Comparison of ENCODE assay signal across 37 cellular contexts in the genomic region with DNA sequence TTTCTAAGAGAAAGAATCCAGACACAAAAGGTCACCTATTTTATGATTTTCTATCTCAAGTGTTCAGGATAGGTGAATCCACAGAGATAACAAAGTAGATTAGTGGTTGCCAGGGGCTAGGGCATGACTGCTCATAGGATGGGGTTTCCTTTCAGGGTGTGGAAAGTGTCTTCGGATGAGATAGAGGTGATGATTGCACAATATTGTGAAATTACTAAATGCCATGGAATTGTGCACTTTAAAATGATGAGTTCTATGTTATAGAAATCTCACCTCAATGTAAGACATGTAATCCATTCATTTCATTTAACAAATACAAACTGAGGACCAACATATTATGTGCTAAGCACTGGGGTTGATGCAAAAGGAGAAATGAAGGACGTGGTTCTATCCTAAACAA.
DNase-seq lines count a peak whose midpoint lies in the region; ATAC-seq, FAIRE-seq and TF ChIP-seq lines count a peak whose summit lies in the region.
"Had no signal": no experiment of that assay in that cellular context is flagged by ENCODE, and none has a peak within 500 bp of the region (broad histone marks: within the 10 kb centered on the region; RNA-seq: fewer than 3 reads in every experiment).

No MANE protein-coding gene starts in this region.

- no peak overlapping the region for H3K4me2 ChIP-seq in HepG2 (ENCODE audit: low read depth, low read length)
- no peak overlapping the region for H3K4me2 ChIP-seq in IMR-90 (ENCODE audit: low read depth, low read length)
- H3K4me2 ChIP-seq in K562 (ENCODE audit: insufficient read depth, low read length) = no peak overlapping the region
- H3K4me2 ChIP-seq in H1 (ENCODE audit: insufficient read depth in 1 of 2, low read depth in 2 of 2, low read length in 2 of 2) = no peak overlapping the region
- H3K4me2 ChIP-seq in SK-N-SH = no peak overlapping the region
- H3K4me2 ChIP-seq: A549; BLaER1; BLaER1 treated with 17β-estradiol and CSF1 and Interleukin-3, amounts not matched to agents 10 nM and 100 nM had no signal

- H3K9me3 ChIP-seq in HepG2 (ENCODE audit: low read length) = peaks cover 28% of the 10 kb centered on the region
- H3K9me3 ChIP-seq in right lobe of liver = peaks cover 0 to 1% (median 0%) of the 10 kb centered on the region in 4 donors
- H3K9me3 ChIP-seq in IMR-90 (ENCODE audit: control insufficient read depth, insufficient read depth, low read length) = peaks cover 5% of the 10 kb centered on the region
- 0 out of 2 replicates have a peak, but pooled peaks cover 2% of the 10 kb centered on the region for H3K9me3 ChIP-seq in K562 (replicated peaks; ENCODE audit: control insufficient read depth, insufficient read depth, low read depth, low read length)
- peaks cover 11 to 15% of the 10 kb centered on the region in 2 experiments for H3K9me3 ChIP-seq in H1 (ENCODE audit: insufficient read depth in 2 of 2, low read depth in 1 of 2, low read length in 1 of 2)
- H3K9me3 ChIP-seq in SK-N-SH = peaks cover 13% of the 10 kb centered on the region; the same call in 1 of the 2 replicates
- H3K9me3 ChIP-seq: A549, Caco-2 had no signal

- TF ChIP-seq POLR2A in HepG2 (IDR thresholded peaks at IDR 0.05; ENCODE audit: insufficient read depth in 1 of 2, low read depth in 2 of 2, low read length in 2 of 2) = no peak
- TF ChIP-seq POLR2A in right lobe of liver (IDR thresholded peaks at IDR 0.05) = no peak
- TF ChIP-seq POLR2A in IMR-90 (IDR thresholded peaks at IDR 0.05; ENCODE audit: low read depth, low read length) = no peak
- no peak for TF ChIP-seq POLR2A in K562 (conservative IDR thresholded peaks at IDR 0.05)
- TF ChIP-seq POLR2A in H1 (IDR thresholded peaks at IDR 0.05; ENCODE audit: control extremely low read depth in 1 of 2, low read depth in 2 of 2, low read length in 2 of 2) = no peak

- H3K9me1 ChIP-seq in IMR-90 (ENCODE audit: insufficient read depth, low read length) (no peaks in the 10 kb centered on the region), K562 (ENCODE audit: control insufficient read depth, insufficient read depth, low read length) (no peaks in the 10 kb centered on the region)

- H2AFZ ChIP-seq in HepG2 (ENCODE audit: low read length) = no peak overlapping the region
- no peak overlapping the region for H2AFZ ChIP-seq in IMR-90 (replicated peaks; ENCODE audit: low read length, poor library complexity)
- no peak overlapping the region for H2AFZ ChIP-seq in K562 (ENCODE audit: low read depth, low read length)
- H2AFZ ChIP-seq in H1 (ENCODE audit: low read length) = no peak overlapping the region
- H2AFZ ChIP-seq in SK-N-SH (ENCODE audit: low read depth) = no peak overlapping the region

- no peak for TF ChIP-seq CTCF in HepG2 (CRISPR knock-in tag; IDR thresholded peaks at IDR 0.05)
- no peak for TF ChIP-seq CTCF in right lobe of liver (IDR thresholded peaks at IDR 0.05)
- no peak for TF ChIP-seq CTCF in IMR-90 (conservative IDR thresholded peaks at IDR 0.05; ENCODE audit: low read depth, low read length)
- no peak for TF ChIP-seq CTCF in K562 (IDR thresholded peaks at IDR 0.05 in 2 of 3, conservative IDR thresholded peaks at IDR 0.05 in 1 of 3; ENCODE audit: insufficient read depth in 2 of 3, low read depth in 1 of 3, low read length in 3 of 3)
- no peak for TF ChIP-seq CTCF in H1 (IDR thresholded peaks at IDR 0.05; ENCODE audit: control extremely low read depth in 1 of 3, insufficient read depth in 1 of 3, low read depth in 1 of 3, low read length in 3 of 3)
- no peak for TF ChIP-seq CTCF in SK-N-SH (IDR thresholded peaks at IDR 0.05)
- no peak for TF ChIP-seq CTCF in WTC11 (IDR thresholded peaks at IDR 0.05)

- H3K56ac ChIP-seq in IMR-90 (ENCODE audit: extremely low read depth, insufficient read depth, low read length) (no peak overlapping the region), H1 (replicated peaks; ENCODE audit: insufficient read length, low read depth, low read length) (no peak overlapping the region)

- H3K36me3 ChIP-seq in HepG2 (replicated peaks in 1 of 2; ENCODE audit: control insufficient read depth in 1 of 2, insufficient read depth in 2 of 2, low read length in 2 of 2) (no peaks in the 10 kb centered on the region), right lobe of liver (no peaks in the 10 kb centered on the region), IMR-90 (ENCODE audit: control insufficient read depth, insufficient read depth, low read length) (no peaks in the 10 kb centered on the region), K562 (ENCODE audit: control insufficient read depth, insufficient read depth, low read length) (no peaks in the 10 kb centered on the region), H1 (ENCODE audit: control insufficient read depth in 2 of 4, insufficient read depth in 4 of 4, low read length in 3 of 4) (no peaks in the 10 kb centered on the region; a peak in 1 of 8 replicates), SK-N-SH (replicated peaks in 1 of 2; ENCODE audit: control insufficient read depth in 1 of 2, insufficient read depth in 2 of 2, low read length in 1 of 2) (no peaks in the 10 kb centered on the region)
- H3K36me3 ChIP-seq: BE2C; BLaER1; BLaER1 treated with 17β-estradiol and CSF1 and Interleukin-3, amounts not matched to agents 10 nM and 100 nM had no signal

- TF ChIP-seq RAD21 in HepG2 (CRISPR knock-in tag; IDR thresholded peaks at IDR 0.05) (no peak), IMR-90 (IDR thresholded peaks at IDR 0.05; ENCODE audit: low read length) (no peak), K562 (CRISPR knock-in tag; conservative IDR thresholded peaks at IDR 0.05 in 1 of 2, IDR thresholded peaks at IDR 0.05 in 1 of 2) (no peak), H1 (IDR thresholded peaks at IDR 0.05 in 1 of 2, conservative IDR thresholded peaks at IDR 0.05 in 1 of 2; ENCODE audit: low read depth in 2 of 2, low read length in 2 of 2) (no peak), SK-N-SH (IDR thresholded peaks at IDR 0.05; ENCODE audit: low read length) (no peak)

- CTCF ChIA-PET in HepG2 (lab: Yijun Ruan, JAX; ENCODE audit: low intra/inter-chr PET ratio, low total read pairs) (no interaction called here), IMR-90 (lab: Yijun Ruan, JAX) (no interaction called here), K562 (lab: Yijun Ruan, JAX; ENCODE audit: low intra/inter-chr PET ratio) (no interaction called here), H1 (lab: Charles Lee; ENCODE audit: partially characterized antibody) (no interaction called here), SK-N-SH (lab: Yijun Ruan, JAX) (no interaction called here), WTC11 (lab: Charles Lee) (no interaction called here)

- H3K27ac ChIP-seq in HepG2 (ENCODE audit: extremely low read length, insufficient read depth, low read length) (no peak overlapping the region), right lobe of liver (no peak overlapping the region), IMR-90 (ENCODE audit: insufficient read depth, low read length) (no peak overlapping the region), K562 (ENCODE audit: extremely low read depth, low read depth, low read length) (no peak overlapping the region), H1 (ENCODE audit: low read depth, low read length) (no peak overlapping the region), SK-N-SH (ENCODE audit: low read depth in 2 of 2, low read length in 1 of 2) (no peak overlapping the region)
- H3K27ac ChIP-seq: 22Rv1; A549; BLaER1; BLaER1 treated with 17β-estradiol and CSF1 and Interleukin-3, amounts not matched to agents 10 nM and 100 nM; C4-2B had no signal

- H3K4me1 ChIP-seq in HepG2 (ENCODE audit: insufficient read depth, low read length) (no peaks in the 10 kb centered on the region), right lobe of liver (no peaks in the 10 kb centered on the region), IMR-90 (ENCODE audit: control insufficient read depth, insufficient read depth, low read length) (no peaks in the 10 kb centered on the region), K562 (replicated peaks in 1 of 2; ENCODE audit: control insufficient read depth in 2 of 2, insufficient read depth in 2 of 2, low read length in 2 of 2) (no peaks in the 10 kb centered on the region), H1 (replicated peaks in 1 of 4; ENCODE audit: control insufficient read depth in 3 of 4, insufficient read depth in 4 of 4, low read length in 3 of 4) (no peaks in the 10 kb centered on the region), SK-N-SH (ENCODE audit: control insufficient read depth in 1 of 2, insufficient read depth in 2 of 2, low read depth in 1 of 2, low read length in 1 of 2) (no peaks in the 10 kb centered on the region)
- H3K4me1 ChIP-seq: A549; BE2C; BLaER1; BLaER1 treated with 17β-estradiol and CSF1 and Interleukin-3, amounts not matched to agents 10 nM and 100 nM; Caco-2 had no signal

- POLR2A ChIA-PET in HepG2 (lab: Yijun Ruan, JAX) (no interaction called here), IMR-90 (lab: Charles Lee; ENCODE audit: unreplicated experiment) (no interaction called here), K562 (lab: Yijun Ruan, JAX) (interaction anchor here (0.6 kb wide), 1 partner anchor 14 kb away, joined by 3 read pairs; no protein-coding TSS in a partner anchor), H1 (lab: Charles Lee; ENCODE audit: partially characterized antibody) (no interaction called here), SK-N-SH (lab: Yijun Ruan, JAX) (no interaction called here), WTC11 (lab: Charles Lee) (no interaction called here)

- H3K4me3 ChIP-seq in HepG2 (replicated peaks in 1 of 3; ENCODE audit: insufficient read depth in 1 of 3, low read depth in 2 of 3, low read length in 3 of 3) (no peak overlapping the region), right lobe of liver (no peak overlapping the region), IMR-90 (ENCODE audit: insufficient read depth, low read depth, low read length) (no peak overlapping the region), K562 (no peak overlapping the region), H1 (ENCODE audit: extremely low read depth in 1 of 4, insufficient read depth in 2 of 4, low read depth in 3 of 4, low read length in 4 of 4) (no peak overlapping the region), SK-N-SH (ENCODE audit: low read depth in 2 of 2, low read length in 1 of 2) (no peak overlapping the region)
- H3K4me3 ChIP-seq: A549; BLaER1; BLaER1 treated with 17β-estradiol and CSF1 and Interleukin-3, amounts not matched to agents 10 nM and 100 nM had no signal

- H3K79me1 ChIP-seq in IMR-90 (ENCODE audit: low read depth in 1 of 2, low read length in 2 of 2) (no peaks in the 10 kb centered on the region), H1 (ENCODE audit: low read depth, low read length) (no peaks in the 10 kb centered on the region)

- H3K4ac ChIP-seq in IMR-90 (ENCODE audit: low read depth, low read length) (no peak overlapping the region), H1 (replicated peaks; ENCODE audit: insufficient read length, low read depth, low read length) (no peak overlapping the region)

- H2AK9ac ChIP-seq in IMR-90 (replicated peaks; ENCODE audit: low read depth, low read length, poor library complexity) = no peak overlapping the region

- no peaks in the 10 kb centered on the region for H3K9me2 ChIP-seq in SK-N-SH

- H2BK12ac ChIP-seq in H1 (ENCODE audit: low read depth, low read length) = no peak overlapping the region

- ATAC-seq in HepG2 = no peak
- no peak for ATAC-seq in right lobe of liver
- no peak for ATAC-seq in IMR-90 (ENCODE audit: low read depth)
- no peak for ATAC-seq in K562
- ATAC-seq in WTC11 = no peak
- ATAC-seq: A549; CD8-positive, alpha-beta T cell had no signal

- 0% methylated on average over 2 of the region's 2 CpGs for WGBS in HepG2 (ENCODE audit: low lambda C conversion rate)
- 45% methylated on average over 2 of the region's 2 CpGs for WGBS in right lobe of liver (ENCODE audit: insufficient coverage, low coverage, low lambda C conversion rate, missing lambda C conversion rate)
- no CpG with 5 or more reads among the region's 2 CpGs for WGBS in IMR-90 (ENCODE audit: extremely low coverage in 2 of 2, insufficient read length in 1 of 2), 2 experiments
- WGBS in K562 (ENCODE audit: insufficient coverage, low coverage, missing lambda C conversion rate) = 0% methylated on average over 2 of the region's 2 CpGs
- WGBS in H1 (ENCODE audit: extremely low coverage in 1 of 2, insufficient coverage in 1 of 2, insufficient read length in 1 of 2, insufficient replicate concordance in 2 of 2, low coverage in 1 of 2, low lambda C conversion rate in 2 of 2, missing lambda C conversion rate in 1 of 2), 2 experiments = 98% methylated on average over 2 of the region's 2 CpGs; no CpG with 5 or more reads in 1 of the 2 experiments
- WGBS in SK-N-SH (ENCODE audit: low lambda C conversion rate) = 6% methylated on average over 2 of the region's 2 CpGs

- DNase-seq in HepG2 (ENCODE audit: low spot score) = no peak
- no peak for DNase-seq in right lobe of liver
- no peak for DNase-seq in IMR-90
- DNase-seq in K562 (ENCODE audit: extremely low read depth in 1 of 4, low spot score in 3 of 4) = no peak
- DNase-seq in H1 (ENCODE audit: low read depth in 1 of 2, low spot score in 2 of 2) = no peak
- DNase-seq in SHP77 treated with DMSO at 0.1 percent for 48 hours (lab: John Stamatoyannopoulos, UW) = no peak
- no peak for DNase-seq in SK-N-SH
- no peak for DNase-seq in WTC11 (ENCODE audit: low spot score)
- DNase-seq: 8988T; ACHN; AML-193; BE2C; C1 segment of cervical spinal cord; Caco-2; Calu3; CD4-positive, alpha-beta memory T cell; CD4-positive, alpha-beta T cell; CD4-positive, CD25-positive, alpha-beta regulatory T cell; CD8-positive, alpha-beta memory T cell; CD8-positive, alpha-beta T cell; COR-L47; DMS 273 treated with DMSO at 0.1 percent for 48 hours; DMS153; DMS53; DMS79; DMS79 treated with DMSO at 0.1 percent for 48 hours; DND-41; EL had no signal

- TF ChIP-seq EP300 in HepG2 (IDR thresholded peaks at IDR 0.05; ENCODE audit: low read depth in 2 of 2, low read length in 2 of 2) = no peak
- TF ChIP-seq EP300 in HepG2 (CRISPR knock-in tag; IDR thresholded peaks at IDR 0.05; ENCODE audit: borderline replicate concordance) = no peak
- no peak for TF ChIP-seq EP300 in K562 (IDR thresholded peaks at IDR 0.05; ENCODE audit: low read length)
- no peak for TF ChIP-seq EP300 in H1 (IDR thresholded peaks at IDR 0.05; ENCODE audit: borderline replicate concordance in 1 of 2, low read depth in 2 of 2, low read length in 2 of 2)
- no peak for TF ChIP-seq EP300 in SK-N-SH (IDR thresholded peaks at IDR 0.05; ENCODE audit: borderline replicate concordance in 1 of 2, low read depth in 1 of 2, low read length in 1 of 2)

- intact Hi-C loops in HepG2 (cut with micrococcal nuclease; ENCODE audit: unreplicated experiment) (no loop called here), right lobe of liver (cut with DNase I) (no loop called here), IMR-90 (cut with micrococcal nuclease) (no loop called here), K562 (cut with micrococcal nuclease) (no loop called here)

- H2BK120ac ChIP-seq in IMR-90 (ENCODE audit: low read depth, low read length) = no peak overlapping the region
- H2BK120ac ChIP-seq in H1 (replicated peaks; ENCODE audit: low read depth, low read length) = no peak overlapping the region

- no peak overlapping the region for H3K18ac ChIP-seq in IMR-90 (ENCODE audit: low read depth, low read length)
- no peak overlapping the region for H3K18ac ChIP-seq in H1 (ENCODE audit: extremely low read depth, low read length)

- H2AK5ac ChIP-seq in IMR-90 (ENCODE audit: low read depth, low read length) (no peak overlapping the region), H1 (ENCODE audit: low read depth, low read length) (no peak overlapping the region)

- no peak overlapping the region for H3K4me3 Mint-ChIP-seq in WTC11
- H3K4me3 Mint-ChIP-seq: B cell; CD14-positive monocyte; CD4-positive, alpha-beta memory T cell; CD4-positive, alpha-beta T cell; CD4-positive, CD25-positive, alpha-beta regulatory T cell; CD8-positive, alpha-beta memory T cell; CD8-positive, alpha-beta T cell had no signal

- no peak for FAIRE-seq in HepG2 (lab: Jason Lieb, UNC)
- no peak for FAIRE-seq in K562 (lab: Jason Lieb, UNC)
- no peak for FAIRE-seq in H1 (lab: Jason Lieb, UNC)
- FAIRE-seq: A204.1, A549, D721Med had no signal

- H2BK20ac ChIP-seq in IMR-90 (ENCODE audit: low read depth, low read length) (no peak overlapping the region), H1 (ENCODE audit: low read length) (no peak overlapping the region)

- H3K9me3 Mint-ChIP-seq in WTC11 = peaks cover 51% of the 10 kb centered on the region

- no peaks in the 10 kb centered on the region for H4K20me1 ChIP-seq in HepG2 (ENCODE audit: insufficient read depth, low read length)
- no peaks in the 10 kb centered on the region for H4K20me1 ChIP-seq in IMR-90 (ENCODE audit: insufficient read depth, low read length)
- no peaks in the 10 kb centered on the region for H4K20me1 ChIP-seq in K562 (replicated peaks; ENCODE audit: control insufficient read depth, insufficient read depth, low read length)
- no peaks in the 10 kb centered on the region for H4K20me1 ChIP-seq in H1 (replicated peaks in 1 of 2; ENCODE audit: control insufficient read depth in 1 of 2, insufficient read depth in 2 of 2, low read length in 2 of 2)
- no peaks in the 10 kb centered on the region for H4K20me1 ChIP-seq in SK-N-SH (ENCODE audit: insufficient read depth)
- H4K20me1 ChIP-seq: BLaER1; BLaER1 treated with 17β-estradiol and CSF1 and Interleukin-3, amounts not matched to agents 10 nM and 100 nM had no signal

- H3K27ac Mint-ChIP-seq in WTC11 = no peak overlapping the region
- H3K27ac Mint-ChIP-seq: B cell; CD14-positive monocyte; CD4-positive, alpha-beta memory T cell; CD4-positive, alpha-beta T cell; CD4-positive, CD25-positive, alpha-beta regulatory T cell; CD8-positive, alpha-beta memory T cell; CD8-positive, alpha-beta T cell had no signal

- H3K14ac ChIP-seq in IMR-90 (replicated peaks; ENCODE audit: low read depth, low read length) = no peak overlapping the region
- H3K14ac ChIP-seq in H1 (ENCODE audit: insufficient read length) = no peak overlapping the region

- no peak overlapping the region for H4K5ac ChIP-seq in IMR-90 (ENCODE audit: low read depth, low read length)
- H4K5ac ChIP-seq in H1 (ENCODE audit: insufficient read length, low read depth, low read length) = no peak overlapping the region

- no peak overlapping the region for H3K23ac ChIP-seq in IMR-90 (ENCODE audit: low read depth, low read length)
- no peak overlapping the region for H3K23ac ChIP-seq in H1 (ENCODE audit: insufficient read length)

- H3K36me3 Mint-ChIP-seq in WTC11 = peaks cover 38% of the 10 kb centered on the region
- H3K36me3 Mint-ChIP-seq: CD14-positive monocyte; CD4-positive, alpha-beta memory T cell; CD4-positive, CD25-positive, alpha-beta regulatory T cell; CD8-positive, alpha-beta memory T cell; CD8-positive, alpha-beta T cell had no signal

- H3K27me3 Mint-ChIP-seq in WTC11 (ENCODE audit: low read depth) = peaks cover 3% of the 10 kb centered on the region
- H3K27me3 Mint-ChIP-seq: B cell; CD4-positive, alpha-beta memory T cell; CD4-positive, alpha-beta T cell; CD4-positive, CD25-positive, alpha-beta regulatory T cell had no signal

- H3K23me2 ChIP-seq in H1 (ENCODE audit: low read depth, low read length) = no peaks in the 10 kb centered on the region

- no peaks in the 10 kb centered on the region for H3K4me1 Mint-ChIP-seq in WTC11
- H3K4me1 Mint-ChIP-seq: B cell; CD14-positive monocyte; CD4-positive, alpha-beta memory T cell; CD4-positive, CD25-positive, alpha-beta regulatory T cell; CD8-positive, alpha-beta memory T cell had no signal

- dilution Hi-C loops in IMR-90 (cut with HindIII; ENCODE audit: low sequenced_read_pairs, unreplicated experiment) = no loop called here

- H3K9ac ChIP-seq in HepG2 (ENCODE audit: insufficient read depth, low read depth, low read length) (no peak overlapping the region), IMR-90 (ENCODE audit: low read depth, low read length) (no peak overlapping the region), K562 (ENCODE audit: insufficient read depth in 1 of 2, low read depth in 2 of 2, low read length in 2 of 2) (no peak overlapping the region), H1 (replicated peaks in 1 of 4; ENCODE audit: extremely low read depth in 1 of 4, low read depth in 3 of 4, low read length in 3 of 4) (no peak overlapping the region), SK-N-SH (no peak overlapping the region)
- H3K9ac ChIP-seq: BLaER1; BLaER1 treated with 17β-estradiol and CSF1 and Interleukin-3, amounts not matched to agents 10 nM and 100 nM had no signal

- H4K91ac ChIP-seq in IMR-90 (ENCODE audit: insufficient read depth, low read depth, low read length) (no peak overlapping the region), H1 (replicated peaks; ENCODE audit: insufficient read length, low read length) (no peak overlapping the region)

- H4K8ac ChIP-seq in IMR-90 (ENCODE audit: low read depth in 2 of 2, low read length in 2 of 2) (no peak overlapping the region), H1 (ENCODE audit: extremely low read depth, insufficient read depth, low read length) (no peak overlapping the region)

- H3F3A ChIP-seq in SK-N-SH (replicated peaks; ENCODE audit: insufficient read depth) = no peaks in the 10 kb centered on the region

- H2BK5ac ChIP-seq in IMR-90 (ENCODE audit: low read depth, low read length, poor library complexity, severe bottlenecking) (no peak overlapping the region), H1 (ENCODE audit: low read depth, low read length) (no peak overlapping the region)

- H2BK15ac ChIP-seq in IMR-90 (ENCODE audit: low read depth, low read length) (no peak overlapping the region), H1 (ENCODE audit: low read length) (no peak overlapping the region)

- H3K79me2 ChIP-seq in HepG2 (ENCODE audit: insufficient read depth, low read length) (no peaks in the 10 kb centered on the region), K562 (ENCODE audit: control insufficient read depth, insufficient read depth, low read length) (no peaks in the 10 kb centered on the region), H1 (ENCODE audit: control insufficient read depth in 1 of 2, insufficient read depth in 2 of 2, low read length in 2 of 2) (no peaks in the 10 kb centered on the region), SK-N-SH (ENCODE audit: insufficient read depth) (no peaks in the 10 kb centered on the region)

- no TSS peak for BruUV-seq in HepG2 (replicated peaks; lab: Mats Ljungman, UMichigan)
- no TSS peak for BruUV-seq in IMR-90 (replicated peaks; lab: Mats Ljungman, UMichigan)
- no TSS peak for BruUV-seq in K562 (replicated peaks; lab: Mats Ljungman, UMichigan)

- in situ Hi-C loops in HepG2 (cut with HindIII; ENCODE audit: extremely low pct_ligation_motif_present, low pct_unique_long_range_greater_than_20kb) (no loop called here), IMR-90 (cut with MboI; ENCODE audit: low sequenced_read_pairs) (no loop called here), K562 (cut with MboI) (no loop called here)

- H3K27me3 ChIP-seq in HepG2 (ENCODE audit: control insufficient read depth in 1 of 2, insufficient read depth in 2 of 2, low read length in 2 of 2) (no peaks in the 10 kb centered on the region), right lobe of liver (no peaks in the 10 kb centered on the region), IMR-90 (ENCODE audit: control insufficient read depth, insufficient read depth, low read length) (no peaks in the 10 kb centered on the region), K562 (ENCODE audit: control insufficient read depth in 2 of 2, insufficient read depth in 2 of 2, low read length in 2 of 2) (no peaks in the 10 kb centered on the region), H1 (replicated peaks in 1 of 4; ENCODE audit: control insufficient read depth in 3 of 4, extremely low read depth in 1 of 4, insufficient read depth in 3 of 4, low read length in 3 of 4) (no peaks in the 10 kb centered on the region), SK-N-SH (ENCODE audit: insufficient read depth) (no peaks in the 10 kb centered on the region)
- H3K27me3 ChIP-seq: BE2C; BLaER1; BLaER1 treated with 17β-estradiol and CSF1 and Interleukin-3, amounts not matched to agents 10 nM and 100 nM had no signal

Comparison
In these comparisons a context has a peak if more than half of its experiments do, and no peak if none do; other contexts are left out.
1. Of the 241 proteins assayed by ChIP-seq in both HepG2 and K562: peak only in HepG2: none; only in K562: CEBPG; in both: CEBPB; in neither: 239.